1 cellular context compared by ENCODE assay signal in genomic region chr9:74577956-74578355, GRCh38.
TF ChIP-seq lines count a peak whose summit lies in the region.

No MANE protein-coding gene starts in this region.

TF ChIP-seq in GM23338, 12 proteins besides CTCF, POLR2A, EP300 and RAD21 (continued from another document):
- TF ChIP-seq ZNF462 (CRISPR knock-in tag; IDR thresholded peaks at IDR 0.05) (no peak), CREB1 (CRISPR knock-in tag; IDR thresholded peaks at IDR 0.05; ENCODE audit: low read depth) (no peak), JUNB (IDR thresholded peaks at IDR 0.05; ENCODE audit: unreplicated experiment) (no peak), ZNF331 (CRISPR knock-in tag; IDR thresholded peaks at IDR 0.05; ENCODE audit: low read depth) (no peak)
